ENCODE assay signal across 15 cellular contexts in the genomic region with DNA sequence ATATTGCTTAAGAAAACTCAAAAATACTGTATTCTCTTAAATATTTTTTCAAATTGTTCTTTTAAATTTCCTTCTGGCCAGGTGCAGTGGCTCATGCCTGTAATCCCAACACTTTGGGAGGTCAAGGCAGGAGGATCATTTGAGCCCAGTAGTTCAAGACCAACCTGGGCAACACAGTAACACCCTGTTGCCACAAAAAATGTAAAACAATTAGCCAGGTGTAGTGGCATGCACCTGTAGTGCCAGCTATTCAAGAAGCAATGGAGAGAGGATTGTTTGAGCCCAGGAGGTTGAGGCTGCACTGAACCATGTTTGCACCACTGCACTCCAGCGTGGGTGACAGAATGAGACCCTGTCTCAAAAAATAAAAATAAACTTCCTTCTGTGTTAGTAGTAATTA.
DNase-seq lines count a peak whose midpoint lies in the region; ATAC-seq, FAIRE-seq and TF ChIP-seq lines count a peak whose summit lies in the region.
"Had no signal": no experiment of that assay in that cellular context is flagged by ENCODE, and none has a peak within 500 bp of the region (broad histone marks: within the 10 kb centered on the region; RNA-seq: fewer than 3 reads in every experiment).

No MANE protein-coding gene starts in this region.

- peak overlapping the region; percentile 7 to 45; a peak in 3 of 5 replicates for H3K4me3 Mint-ChIP-seq in H9
- H3K4me3 Mint-ChIP-seq in stimulated activated naive B cell treated with anti-CD40 and anti-IgM and Interleukin-4, amounts not matched to agents 10 μg/mL and 1 μg/mL and 100 μg/mL, for 72 hours = peak overlapping the region; percentile 52 to 63
- H3K4me3 Mint-ChIP-seq: CD8-positive, alpha-beta memory T cell had no signal

- H2BK12ac ChIP-seq in H9 (ENCODE audit: insufficient read length, low read depth, low read length) = no peak overlapping the region
- no peak overlapping the region; the same call in 1 of the 2 replicates for H2BK12ac ChIP-seq in H1 (ENCODE audit: low read depth, low read length)

- no peak for ATAC-seq in stimulated activated naive B cell treated with anti-CD40 and anti-IgM and Interleukin-4, amounts not matched to agents 10 μg/mL and 1 μg/mL and 100 μg/mL, for 72 hours (replicated peaks)

- H3K4ac ChIP-seq in H9 (ENCODE audit: low read depth, low read length) (no peak overlapping the region), H1 (replicated peaks; ENCODE audit: insufficient read length, low read depth, low read length) (no peak overlapping the region)

- H4K20me1 ChIP-seq in H9 (ENCODE audit: control insufficient read depth, insufficient read depth, insufficient read length) (no peaks in the 10 kb centered on the region), MM.1S (ENCODE audit: insufficient read depth, low read length) (no peaks in the 10 kb centered on the region), H1 (replicated peaks in 1 of 2; ENCODE audit: control insufficient read depth in 1 of 2, insufficient read depth in 2 of 2, low read length in 2 of 2) (no peaks in the 10 kb centered on the region)

- no peak for TF ChIP-seq EP300 in H1 (IDR thresholded peaks at IDR 0.05; ENCODE audit: borderline replicate concordance in 1 of 2, low read depth in 2 of 2, low read length in 2 of 2)

- H3K4me1 ChIP-seq in H9 (ENCODE audit: insufficient read depth, low read length) = peaks cover 11% of the 10 kb centered on the region
- H3K4me1 ChIP-seq in MM.1S (ENCODE audit: low read length) = peaks cover 55% of the 10 kb centered on the region
- peaks cover 4 to 30% (median 16%) of the 10 kb centered on the region in 4 experiments; a peak in 6 of 7 replicates for H3K4me1 ChIP-seq in H1 (replicated peaks in 1 of 4; ENCODE audit: control insufficient read depth in 3 of 4, insufficient read depth in 4 of 4, low read length in 3 of 4)

- peaks cover 2 to 24% (median 10%) of the 10 kb centered on the region in 3 experiments; a peak in 6 of 7 replicates for H3K36me3 Mint-ChIP-seq in H9 (ENCODE audit: insufficient read depth in 1 of 3, low read depth in 3 of 3)
- H3K36me3 Mint-ChIP-seq in stimulated activated naive B cell treated with anti-CD40 and anti-IgM and Interleukin-4, amounts not matched to agents 10 μg/mL and 1 μg/mL and 100 μg/mL, for 72 hours = peaks cover 24 to 43% of the 10 kb centered on the region in 2 donors

- TF ChIP-seq RAD21 in H1 (IDR thresholded peaks at IDR 0.05 in 1 of 2, conservative IDR thresholded peaks at IDR 0.05 in 1 of 2; ENCODE audit: low read depth in 2 of 2, low read length in 2 of 2) = no peak

- H3K9me2 ChIP-seq in MM.1S (replicated peaks; ENCODE audit: insufficient read depth, low read length) = no peaks in the 10 kb centered on the region

- H3K56ac ChIP-seq in H9 (ENCODE audit: insufficient read length, low read depth, low read length) = no peak overlapping the region
- no peak overlapping the region for H3K56ac ChIP-seq in H1 (replicated peaks; ENCODE audit: insufficient read length, low read depth, low read length)

- no peak for FAIRE-seq in H1 (lab: Jason Lieb, UNC)
- FAIRE-seq in RCC 7860 (lab: Jason Lieb, UNC) = no peak

- peaks cover 70 to 81% of the 10 kb centered on the region in 2 experiments for H3K4me1 Mint-ChIP-seq in H9
- peaks cover 40 to 79% of the 10 kb centered on the region in 2 donors for H3K4me1 Mint-ChIP-seq in stimulated activated naive B cell treated with anti-CD40 and anti-IgM and Interleukin-4, amounts not matched to agents 10 μg/mL and 1 μg/mL and 100 μg/mL, for 72 hours

- H3K9me3 Mint-ChIP-seq in H9 = no peaks in the 10 kb centered on the region
- H3K9me3 Mint-ChIP-seq in stimulated activated naive B cell treated with anti-CD40 and anti-IgM and Interleukin-4, amounts not matched to agents 10 μg/mL and 1 μg/mL and 100 μg/mL, for 72 hours = no peaks in the 10 kb centered on the region
- H3K9me3 Mint-ChIP-seq: CD8-positive, alpha-beta memory T cell had no signal

- no peak overlapping the region for H3K23ac ChIP-seq in H9 (ENCODE audit: insufficient read length, low read depth, low read length)
- no peak overlapping the region for H3K23ac ChIP-seq in H1 (ENCODE audit: insufficient read length)

- H2BK15ac ChIP-seq in H9 (ENCODE audit: low read depth, low read length) (no peak overlapping the region), H1 (ENCODE audit: low read length) (no peak overlapping the region)

- no peaks in the 10 kb centered on the region for H3K27me3 Mint-ChIP-seq in H9 (ENCODE audit: low read depth)
- H3K27me3 Mint-ChIP-seq in stimulated activated naive B cell treated with anti-CD40 and anti-IgM and Interleukin-4, amounts not matched to agents 10 μg/mL and 1 μg/mL and 100 μg/mL, for 72 hours = no peaks in the 10 kb centered on the region
- H3K27me3 Mint-ChIP-seq: CD8-positive, alpha-beta memory T cell had no signal

- DNase-seq in H9 = no peak
- no peak for DNase-seq in MM.1S
- DNase-seq in H1 (ENCODE audit: low read depth in 1 of 2, low spot score in 2 of 2) = no peak
- DNase-seq in stimulated activated naive B cell treated with anti-CD40 and anti-IgM and Interleukin-4, amounts not matched to agents 10 μg/mL and 1 μg/mL and 100 μg/mL, for 72 hours = no peak
- DNase-seq in UCSD-AML1 (lab: John Stamatoyannopoulos, UW; ENCODE audit: unreplicated experiment) = no peak
- DNase-seq in RCC 7860 (ENCODE audit: low spot score) = no peak
- DNase-seq in T-helper 9 cell = no peak
- DNase-seq: BE2C; CD8-positive, alpha-beta memory T cell; DND-41; HCEC 1CT; NCI-H1436; NCI-H2081; NCI-H526; T-helper 1 cell had no signal

- H3K4me3 ChIP-seq in MM.1S (ENCODE audit: low read length) = no peak overlapping the region
- peak overlapping the region in 1 of 4 experiments; percentile 45; a peak in 2 of 8 replicates for H3K4me3 ChIP-seq in H1 (ENCODE audit: extremely low read depth in 1 of 4, insufficient read depth in 2 of 4, low read depth in 3 of 4, low read length in 4 of 4)

- H4K8ac ChIP-seq in H9 (replicated peaks; ENCODE audit: insufficient read length, low read depth, low read length) = no peak overlapping the region
- H4K8ac ChIP-seq in H1 (ENCODE audit: extremely low read depth, insufficient read depth, low read length) = no peak overlapping the region

- WGBS in H9 (ENCODE audit: extremely low coverage, insufficient read length, low lambda C conversion rate) = no CpG with 5 or more reads among the region's 1 CpG
- WGBS in H1 (ENCODE audit: extremely low coverage in 1 of 2, insufficient coverage in 1 of 2, insufficient read length in 1 of 2, insufficient replicate concordance in 2 of 2, low coverage in 1 of 2, low lambda C conversion rate in 2 of 2, missing lambda C conversion rate in 1 of 2), 2 experiments = 58% methylated on average over 1 of the region's 1 CpG; no CpG with 5 or more reads in 1 of the 2 experiments

- no peak overlapping the region for H3T11ph ChIP-seq in H9 (ENCODE audit: low read length)

- H3K4me2 ChIP-seq in H9 (ENCODE audit: insufficient read depth, insufficient read length, low read length) (peak overlapping the region; percentile 22), MM.1S (ENCODE audit: low read depth, low read length) (peak overlapping the region; percentile 39), H1 (ENCODE audit: insufficient read depth in 1 of 2, low read depth in 2 of 2, low read length in 2 of 2) (peak overlapping the region; percentile 14 to 63; a peak in 3 of 4 replicates)

- TF ChIP-seq CTCF in H9 (conservative IDR thresholded peaks at IDR 0.05) (no peak), MM.1S (IDR thresholded peaks at IDR 0.05; ENCODE audit: low read length) (no peak), H1 (IDR thresholded peaks at IDR 0.05; ENCODE audit: control extremely low read depth in 1 of 3, insufficient read depth in 1 of 3, low read depth in 1 of 3, low read length in 3 of 3) (no peak)

- H3K79me2 ChIP-seq in H9 (ENCODE audit: insufficient read depth, low read length) (peaks cover 2% of the 10 kb centered on the region; the same call in 1 of the 2 replicates), MM.1S (ENCODE audit: low read length) (peaks cover 27% of the 10 kb centered on the region), H1 (ENCODE audit: control insufficient read depth in 1 of 2, insufficient read depth in 2 of 2, low read length in 2 of 2) (peaks cover 0 to 12% of the 10 kb centered on the region in 2 experiments; a peak in 2 of 4 replicates)

- no peak overlapping the region for H4K91ac ChIP-seq in H9 (ENCODE audit: insufficient read length, low read depth, low read length)
- no peak overlapping the region for H4K91ac ChIP-seq in H1 (replicated peaks; ENCODE audit: insufficient read length, low read length)

- no peak overlapping the region for H3K18ac ChIP-seq in H9 (ENCODE audit: insufficient read length, low read depth, low read length)
- no peak overlapping the region for H3K18ac ChIP-seq in H1 (ENCODE audit: extremely low read depth, low read length)

- H2BK5ac ChIP-seq in H9 (ENCODE audit: insufficient read length, low read length) = no peak overlapping the region
- peak overlapping the region; percentile 36; the same call in 1 of the 2 replicates for H2BK5ac ChIP-seq in H1 (ENCODE audit: low read depth, low read length)

- H2AK5ac ChIP-seq in H9 (ENCODE audit: insufficient read length, low read length) (no peak overlapping the region), H1 (ENCODE audit: low read depth, low read length) (no peak overlapping the region)

- H3K23me2 ChIP-seq in H9 (ENCODE audit: insufficient read length, low read depth, low read length, poor library complexity, severe bottlenecking) (no peaks in the 10 kb centered on the region), H1 (ENCODE audit: low read depth, low read length) (no peaks in the 10 kb centered on the region)

- H3K36me3 ChIP-seq in MM.1S (replicated peaks; ENCODE audit: insufficient read depth, low read length) (0 out of 2 replicates have a peak, but pooled peaks cover 3% of the 10 kb centered on the region), H1 (ENCODE audit: control insufficient read depth in 2 of 4, insufficient read depth in 4 of 4, low read length in 3 of 4) (peaks cover 0 to 12% (median 0%) of the 10 kb centered on the region in 4 experiments; a peak in 1 of 8 replicates)
- H3K36me3 ChIP-seq: BE2C had no signal

- H3K9me3 ChIP-seq in H9 (ENCODE audit: control insufficient read depth, low read depth, low read length) (no peaks in the 10 kb centered on the region), MM.1S (replicated peaks; ENCODE audit: insufficient read depth, low read length) (no peaks in the 10 kb centered on the region), H1 (ENCODE audit: insufficient read depth in 2 of 2, low read depth in 1 of 2, low read length in 1 of 2) (no peaks in the 10 kb centered on the region)
- H3K9me3 ChIP-seq: BE2C had no signal

- H3K27ac ChIP-seq in H9 (ENCODE audit: insufficient read length, low read depth, low read length) (peak overlapping the region; percentile 89), MM.1S (ENCODE audit: low read length) (peak overlapping the region; percentile 84; the same call in 1 of the 2 replicates), H1 (ENCODE audit: low read depth, low read length) (peak overlapping the region; percentile 81)

- H3K9ac ChIP-seq in H9 (ENCODE audit: extremely low read depth, insufficient read length, low read length) (no peak overlapping the region), MM.1S (ENCODE audit: low read length) (peak overlapping the region; percentile 1; the same call in 1 of the 2 replicates), H1 (replicated peaks in 1 of 4; ENCODE audit: extremely low read depth in 1 of 4, low read depth in 3 of 4, low read length in 3 of 4) (no peak overlapping the region)

- CTCF ChIA-PET in H1 (lab: Charles Lee; ENCODE audit: partially characterized antibody) = interaction anchor here (0.8 to 1.2 kb wide), 2 partner anchors 16 to 83 kb away, joined by 3 to 4 read pairs; no protein-coding TSS in a partner anchor

- no peak overlapping the region for H4K5ac ChIP-seq in H9 (ENCODE audit: insufficient read length, low read depth, low read length)
- no peak overlapping the region for H4K5ac ChIP-seq in H1 (ENCODE audit: insufficient read length, low read depth, low read length)

- H2BK20ac ChIP-seq in H9 (ENCODE audit: low read depth, low read length, poor library complexity, severe bottlenecking) (no peak overlapping the region), H1 (ENCODE audit: low read length) (no peak overlapping the region)

- peak overlapping the region; percentile 31 to 98 (median 95) for H3K27ac Mint-ChIP-seq in H9
- peak overlapping the region; percentile 92 for H3K27ac Mint-ChIP-seq in stimulated activated naive B cell treated with anti-CD40 and anti-IgM and Interleukin-4, amounts not matched to agents 10 μg/mL and 1 μg/mL and 100 μg/mL, for 72 hours

- H3K14ac ChIP-seq in H9 (ENCODE audit: insufficient read depth, low read length) (peak overlapping the region; percentile 31; the same call in 1 of the 2 replicates), H1 (ENCODE audit: insufficient read length) (no peak overlapping the region)

- H3K79me1 ChIP-seq in H9 (ENCODE audit: insufficient read depth, low read depth, low read length, poor library complexity, severe bottlenecking) (peaks cover 3% of the 10 kb centered on the region), H1 (ENCODE audit: low read depth, low read length) (no peaks in the 10 kb centered on the region)

- POLR2A ChIA-PET in H1 (lab: Charles Lee; ENCODE audit: partially characterized antibody) = interaction anchor here (1.4 to 2.0 kb wide), 5 partner anchors 10 to 100 kb away, joined by 4 to 15 read pairs (median 4); no protein-coding TSS in a partner anchor

- H3K27me3 ChIP-seq in H9 (ENCODE audit: insufficient read depth, low read length) = no peaks in the 10 kb centered on the region
- no peaks in the 10 kb centered on the region for H3K27me3 ChIP-seq in MM.1S (replicated peaks; ENCODE audit: insufficient read depth, low read length)
- no peaks in the 10 kb centered on the region for H3K27me3 ChIP-seq in H1 (replicated peaks in 1 of 4; ENCODE audit: control insufficient read depth in 3 of 4, extremely low read depth in 1 of 4, insufficient read depth in 3 of 4, low read length in 3 of 4)
- H3K27me3 ChIP-seq: BE2C had no signal

- peaks cover 25% of the 10 kb centered on the region for H3F3A ChIP-seq in MM.1S (ENCODE audit: insufficient read depth, low read length)

- H2BK120ac ChIP-seq in H9 (ENCODE audit: low read depth, low read length, poor library complexity, severe bottlenecking) = peak overlapping the region; percentile 92
- no peak overlapping the region for H2BK120ac ChIP-seq in H1 (replicated peaks; ENCODE audit: low read depth, low read length)

- TF ChIP-seq POLR2A in H1 (IDR thresholded peaks at IDR 0.05; ENCODE audit: control extremely low read depth in 1 of 2, low read depth in 2 of 2, low read length in 2 of 2) = no peak

- no peak overlapping the region for H2AFZ ChIP-seq in H9 (ENCODE audit: low read length)
- no peak overlapping the region for H2AFZ ChIP-seq in MM.1S (ENCODE audit: low read length)
- no peak overlapping the region for H2AFZ ChIP-seq in H1 (ENCODE audit: low read length)
